ENCODE assay signal across 19 cellular contexts in genomic region chr11:117159892-117160291, GRCh38. TPM values are rescaled to one million over a fixed set of nuclear protein-coding genes. Genes with fewer than 3 reads are reported as not detected.
DNase-seq lines count a peak whose midpoint lies in the region; ATAC-seq lines count a peak whose summit lies in the region.
"Had no signal": no experiment of that assay in that cellular context is flagged by ENCODE, and none has a peak within 500 bp of the region (broad histone marks: within the 10 kb centered on the region; RNA-seq: fewer than 3 reads in every experiment).

No MANE protein-coding gene starts in this region.

- H3K4me3 Mint-ChIP-seq in activated naive CD8-positive, alpha-beta T cell: no peak overlapping the region
- no peak overlapping the region for H3K4me3 Mint-ChIP-seq in activated naive CD8-positive, alpha-beta T cell treated with anti-CD3 and anti-CD28 coated beads, Interleukin-2, amount 50 U/mL, for 24 hours
- H3K4me3 Mint-ChIP-seq in IgD-negative memory B cell: peak overlapping the region in 1 of 4 donors; percentile 58
- no peak overlapping the region for H3K4me3 Mint-ChIP-seq in naive thymus-derived CD4-positive, alpha-beta T cell
- H3K4me3 Mint-ChIP-seq: CD8-positive, alpha-beta memory T cell had no signal

- H3K4me1 Mint-ChIP-seq in activated naive CD8-positive, alpha-beta T cell (ENCODE audit: low read depth): peaks cover 26% of the 10 kb centered on the region
- peaks cover 9% of the 10 kb centered on the region for H3K4me1 Mint-ChIP-seq in activated naive CD8-positive, alpha-beta T cell treated with anti-CD3 and anti-CD28 coated beads, Interleukin-2, amount 50 U/mL, for 24 hours
- H3K4me1 Mint-ChIP-seq in IgD-negative memory B cell: peaks cover 12 to 21% (median 15%) of the 10 kb centered on the region in 3 donors
- peaks cover 0 to 30% (median 22%) of the 10 kb centered on the region in 7 donors for H3K4me1 Mint-ChIP-seq in naive thymus-derived CD4-positive, alpha-beta T cell

- H3K36me3 ChIP-seq in naive thymus-derived CD4-positive, alpha-beta T cell (ENCODE audit: control insufficient read depth in 2 of 3, insufficient read depth in 3 of 3, low read length in 3 of 3): peaks cover 11 to 55% (median 12%) of the 10 kb centered on the region in 3 experiments

- POLR2A ChIA-PET in naive thymus-derived CD4-positive, alpha-beta T cell (lab: Charles Lee): no interaction called here

- H3K27me3 ChIP-seq in naive thymus-derived CD4-positive, alpha-beta T cell (ENCODE audit: control insufficient read depth in 2 of 2, insufficient read depth in 2 of 2, low read length in 2 of 2): no peaks in the 10 kb centered on the region
- H3K27me3 ChIP-seq: BE2C, SJCRH30 had no signal

- no peaks in the 10 kb centered on the region for H3K9me3 ChIP-seq in naive thymus-derived CD4-positive, alpha-beta T cell (ENCODE audit: control insufficient read depth in 2 of 3, low read length in 3 of 3)
- H3K9me3 ChIP-seq: BE2C, SJCRH30 had no signal

- no peaks in the 10 kb centered on the region for H3K9me3 Mint-ChIP-seq in activated naive CD8-positive, alpha-beta T cell (ENCODE audit: low read depth)
- H3K9me3 Mint-ChIP-seq in activated naive CD8-positive, alpha-beta T cell treated with anti-CD3 and anti-CD28 coated beads, Interleukin-2, amount 50 U/mL, for 24 hours: no peaks in the 10 kb centered on the region
- no peaks in the 10 kb centered on the region for H3K9me3 Mint-ChIP-seq in IgD-negative memory B cell
- no peaks in the 10 kb centered on the region for H3K9me3 Mint-ChIP-seq in naive thymus-derived CD4-positive, alpha-beta T cell
- H3K9me3 Mint-ChIP-seq: CD8-positive, alpha-beta memory T cell had no signal

- peaks cover 2% of the 10 kb centered on the region for H3K36me3 Mint-ChIP-seq in activated naive CD8-positive, alpha-beta T cell
- peaks cover 23% of the 10 kb centered on the region for H3K36me3 Mint-ChIP-seq in activated naive CD8-positive, alpha-beta T cell treated with anti-CD3 and anti-CD28 coated beads, Interleukin-2, amount 50 U/mL, for 24 hours (ENCODE audit: low read depth)
- peaks cover 4% of the 10 kb centered on the region for H3K36me3 Mint-ChIP-seq in IgD-negative memory B cell
- peaks cover 0 to 22% (median 10%) of the 10 kb centered on the region in 5 donors for H3K36me3 Mint-ChIP-seq in naive thymus-derived CD4-positive, alpha-beta T cell

- CTCF ChIA-PET in naive thymus-derived CD4-positive, alpha-beta T cell (lab: Charles Lee): no interaction called here

- peak overlapping the region; percentile 58 for H3K27ac Mint-ChIP-seq in activated naive CD8-positive, alpha-beta T cell
- H3K27ac Mint-ChIP-seq in activated naive CD8-positive, alpha-beta T cell treated with anti-CD3 and anti-CD28 coated beads, Interleukin-2, amount 50 U/mL, for 24 hours: no peak overlapping the region
- H3K27ac Mint-ChIP-seq in IgD-negative memory B cell: peak overlapping the region in 2 of 3 donors; percentile 53 to 80
- peak overlapping the region in 4 of 9 donors; percentile 33 to 64 (median 40) for H3K27ac Mint-ChIP-seq in naive thymus-derived CD4-positive, alpha-beta T cell

- no peak for ATAC-seq in activated naive CD8-positive, alpha-beta T cell treated with anti-CD3 and anti-CD28 coated beads, Interleukin-2, amount 50 U/mL, for 24 hours
- no peak for ATAC-seq in naive thymus-derived CD4-positive, alpha-beta T cell

- no peak overlapping the region for H3K4me3 ChIP-seq in naive thymus-derived CD4-positive, alpha-beta T cell (ENCODE audit: low read length)
- H3K4me3 ChIP-seq: GM23248, SJCRH30 had no signal

- intact Hi-C loops in naive thymus-derived CD4-positive, alpha-beta T cell (cut with micrococcal nuclease): loop anchor here in 1 of 2 donors (2.0 kb wide), 1 partner anchor 13 kb away; no protein-coding TSS in a partner anchor

- DNase-seq in activated naive CD8-positive, alpha-beta T cell treated with anti-CD3 and anti-CD28 coated beads, Interleukin-2, amount 50 U/mL, for 24 hours: no peak
- no peak for DNase-seq in naive thymus-derived CD4-positive, alpha-beta T cell
- DNase-seq in mucosa of gallbladder (ENCODE audit: low spot score) (no peak), SIG-M5 (lab: John Stamatoyannopoulos, UW) (no peak), nucleus accumbens (lab: John Stamatoyannopoulos, UW) (no peak)
- DNase-seq: ACHN; BE2C; CD8-positive, alpha-beta memory T cell; DMS79 treated with DMSO at 0.1 percent for 48 hours; GM23248; NCI-H1417 treated with DMSO at 0.1 percent for 48 hours; NCI-H1930; NCI-H2171; NCI-H446 treated with DMSO at 0.1 percent for 48 hours; SJCRH30 had no signal

- H3K27ac ChIP-seq in naive thymus-derived CD4-positive, alpha-beta T cell (ENCODE audit: low read depth, low read length): peak overlapping the region; percentile 29
- H3K27ac ChIP-seq: GM23248, HL-60, RWPE1, SJCRH30 had no signal

- no peaks in the 10 kb centered on the region for H3K27me3 Mint-ChIP-seq in activated naive CD8-positive, alpha-beta T cell
- H3K27me3 Mint-ChIP-seq in activated naive CD8-positive, alpha-beta T cell treated with anti-CD3 and anti-CD28 coated beads, Interleukin-2, amount 50 U/mL, for 24 hours: no peaks in the 10 kb centered on the region
- H3K27me3 Mint-ChIP-seq in IgD-negative memory B cell: no peaks in the 10 kb centered on the region
- no peaks in the 10 kb centered on the region for H3K27me3 Mint-ChIP-seq in naive thymus-derived CD4-positive, alpha-beta T cell
- H3K27me3 Mint-ChIP-seq: CD8-positive, alpha-beta memory T cell had no signal

- H3K4me1 ChIP-seq in naive thymus-derived CD4-positive, alpha-beta T cell (ENCODE audit: control insufficient read depth in 2 of 2, insufficient read depth in 2 of 2, low read length in 2 of 2): no peaks in the 10 kb centered on the region
- H3K4me1 ChIP-seq: BE2C, SJCRH30 had no signal

RNA-seq across cellular contexts. Expression of gene PAFAH1B2, which starts 15.8 kb away (rescaled TPM):
- polyA plus RNA-seq in IgD-negative memory B cell: 20.6 TPM
- total RNA-seq in naive thymus-derived CD4-positive, alpha-beta T cell: 10 to 100 TPM; 48.9 to 62.0 (median 55.8) TPM
- 10 to 100 TPM; 13.6 to 18.2 TPM for polyA plus RNA-seq in naive thymus-derived CD4-positive, alpha-beta T cell
- 73.9 TPM for total RNA-seq in mucosa of gallbladder

RNA-seq across cellular contexts. Expression of gene SIDT2, which starts 18.7 kb away (rescaled TPM):
- 61.0 TPM for polyA plus RNA-seq in IgD-negative memory B cell
- total RNA-seq in naive thymus-derived CD4-positive, alpha-beta T cell: 100 to 1,000 TPM in 2 of 5 experiments, 10 to 100 TPM in 3; 31.7 to 187 (median 60.5) TPM
- 1 to 10 TPM; 2.3 to 3.1 TPM for polyA plus RNA-seq in naive thymus-derived CD4-positive, alpha-beta T cell
- 72.9 TPM for total RNA-seq in mucosa of gallbladder

RNA-seq across cellular contexts. Expression of gene TAGLN, which starts 39.3 kb away (rescaled TPM):
- 1.6 TPM for polyA plus RNA-seq in IgD-negative memory B cell
- total RNA-seq in naive thymus-derived CD4-positive, alpha-beta T cell: 10 to 100 TPM in 4 of 5 experiments, 1 to 10 TPM in 1; 6.4 to 28.0 (median 18.2) TPM
- 1 to 10 TPM in 1 of 2 donors, under 1 TPM in 1; 0.32 to 1.0 TPM for polyA plus RNA-seq in naive thymus-derived CD4-positive, alpha-beta T cell
- 2,517 TPM for total RNA-seq in mucosa of gallbladder

Comparison
In these comparisons a context has a peak if more than half of its experiments do, and no peak if none do; other contexts are left out.
1. RNA of gene TAGLN, which starts 39.3 kb away (total RNA-seq): 2,517 TPM in mucosa of gallbladder (single experiment); 6.4 to 28.0 TPM in naive thymus-derived CD4-positive, alpha-beta T cell; every median in the first group is over 10 times any median in the second.